ENCODE assay signal across 9 cellular contexts in the genomic region with DNA sequence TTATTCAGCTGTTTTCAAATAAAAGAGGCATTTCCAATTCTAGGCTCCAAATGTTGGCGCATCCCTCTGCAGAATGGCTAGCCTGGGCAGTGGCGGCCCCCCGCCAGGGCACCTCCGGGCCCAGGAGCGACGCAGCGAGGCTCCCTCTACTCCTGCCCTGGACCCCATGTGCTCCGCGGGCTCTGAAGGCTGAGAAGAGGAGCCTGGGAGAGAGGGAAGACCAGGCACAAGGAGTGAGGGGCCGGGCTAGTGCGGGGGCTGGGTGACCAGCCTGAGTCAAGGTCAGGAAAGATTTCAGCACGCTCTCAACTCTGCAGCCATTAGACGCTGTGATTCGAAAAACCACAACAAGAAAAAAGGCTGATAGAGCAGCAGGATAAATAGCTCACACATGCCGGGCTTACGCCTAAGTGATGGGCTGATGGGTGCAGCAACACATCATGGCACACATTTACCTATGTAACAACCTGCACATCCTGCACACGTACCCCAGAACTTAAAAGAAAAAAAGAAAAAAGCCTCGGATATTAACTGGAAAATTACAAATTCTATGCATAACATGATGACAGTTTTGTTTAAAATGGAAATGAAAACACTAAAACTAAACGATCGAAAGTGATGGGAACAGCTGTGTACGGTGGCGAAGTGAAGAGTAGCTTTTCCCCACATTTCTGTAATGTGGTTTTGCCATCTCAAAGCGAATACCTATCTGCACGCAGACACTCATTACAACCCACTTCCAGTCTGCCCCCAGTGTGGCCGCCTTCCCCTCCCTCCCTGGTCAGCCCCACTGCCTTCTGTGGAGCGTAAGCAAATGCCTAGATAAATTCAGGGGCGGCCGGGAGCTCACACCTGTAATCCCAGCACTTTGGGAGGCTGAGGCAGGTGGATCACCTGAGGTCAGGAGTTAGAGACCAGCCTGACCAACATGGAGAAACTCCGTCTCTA. TPM values are rescaled to one million over a fixed set of nuclear protein-coding genes. Genes with fewer than 3 reads are reported as not detected.
DNase-seq lines count a peak whose midpoint lies in the region; ATAC-seq and TF ChIP-seq lines count a peak whose summit lies in the region.
"Had no signal": no experiment of that assay in that cellular context is flagged by ENCODE, and none has a peak within 500 bp of the region (broad histone marks: within the 10 kb centered on the region; RNA-seq: fewer than 3 reads in every experiment).

No MANE protein-coding gene starts in this region.

- WGBS in endodermal cell (ENCODE audit: insufficient coverage in 1 of 2, insufficient read length in 1 of 2), 2 experiments: 86 to 92% methylated on average over 17 to 29 of the region's 29 CpGs

- peaks cover 16 to 26% of the 10 kb centered on the region in 2 donors for H3K4me1 Mint-ChIP-seq in natural killer cell
- peaks cover 6% of the 10 kb centered on the region for H3K4me1 Mint-ChIP-seq in endodermal cell

- no peaks in the 10 kb centered on the region for H3K4me1 ChIP-seq in colonic mucosa
- H3K4me1 ChIP-seq in upper lobe of right lung: peaks cover 19% of the 10 kb centered on the region
- H3K4me1 ChIP-seq in endodermal cell (ENCODE audit: control insufficient read depth, insufficient read depth, low read length): no peaks in the 10 kb centered on the region

- intact Hi-C loops in colonic mucosa (cut with DNase I) (no loop called here), natural killer cell (cut with micrococcal nuclease) (no loop called here), upper lobe of right lung (cut with DNase I) (no loop called here)

- H3K27me3 Mint-ChIP-seq in natural killer cell (ENCODE audit: low read depth in 2 of 2) (no peaks in the 10 kb centered on the region), endodermal cell (ENCODE audit: insufficient read depth) (no peaks in the 10 kb centered on the region)

- H3K4me3 ChIP-seq in colonic mucosa (no peak overlapping the region), upper lobe of right lung (no peak overlapping the region), endodermal cell (ENCODE audit: low read length) (no peak overlapping the region)

- peak overlapping the region; percentile 11 for H3K27ac ChIP-seq in colonic mucosa
- peak overlapping the region; percentile 47 for H3K27ac ChIP-seq in upper lobe of right lung
- no peak overlapping the region for H3K27ac ChIP-seq in endodermal cell (ENCODE audit: low read depth, low read length)

- peak; percentile 33 for DNase-seq in activated T-cell treated with anti-CD3 and anti-CD28 coated beads for 48 hours (ENCODE audit: low read depth)
- no peak for DNase-seq in activated T-cell treated with anti-CD3 and anti-CD28 coated beads, Interleukin-2, amount 50 U/mL, for 1 hour
- DNase-seq in colonic mucosa: no peak
- DNase-seq in natural killer cell: no peak
- no peak for DNase-seq in upper lobe of right lung
- DNase-seq in anterior cingulate cortex (lab: John Stamatoyannopoulos, UW): no peak
- no peak for DNase-seq in medulla oblongata (ENCODE audit: extremely low spot score)
- no peak for DNase-seq in endodermal cell
- DNase-seq: NCI-H1092 treated with DMSO at 0.1 percent for 48 hours had no signal

- H3K4me3 Mint-ChIP-seq in natural killer cell: peak overlapping the region; percentile 15
- H3K4me3 Mint-ChIP-seq in endodermal cell: no peak overlapping the region

- no peaks in the 10 kb centered on the region for H3K36me3 ChIP-seq in colonic mucosa
- H3K36me3 ChIP-seq in upper lobe of right lung: peaks cover 12% of the 10 kb centered on the region
- peaks cover 10% of the 10 kb centered on the region for H3K36me3 ChIP-seq in endodermal cell (ENCODE audit: control insufficient read depth, insufficient read depth, low read length)

- H3K27ac Mint-ChIP-seq in natural killer cell (peak overlapping the region in 1 of 2 donors; percentile 26), endodermal cell (no peak overlapping the region)

- TF ChIP-seq CTCF in colonic mucosa (IDR thresholded peaks at IDR 0.05): no peak
- no peak for TF ChIP-seq CTCF in natural killer cell (IDR thresholded peaks at IDR 0.05)
- no peak for TF ChIP-seq CTCF in upper lobe of right lung (IDR thresholded peaks at IDR 0.05)
- no peak for TF ChIP-seq CTCF in endodermal cell (conservative IDR thresholded peaks at IDR 0.05)

- peak in 1 of 3 donors; percentile 58 for ATAC-seq in natural killer cell
- no peak for ATAC-seq in upper lobe of right lung

- H3K9ac ChIP-seq in colonic mucosa (ENCODE audit: low read depth in 2 of 2, low read length in 2 of 2): no peak overlapping the region
- no peak overlapping the region for H3K9ac ChIP-seq in endodermal cell (ENCODE audit: extremely low read depth, low read length, poor library complexity, severe bottlenecking)

- H3K9me3 Mint-ChIP-seq in natural killer cell (no peaks in the 10 kb centered on the region), endodermal cell (no peaks in the 10 kb centered on the region)

- H3K9me3 ChIP-seq in colonic mucosa (no peaks in the 10 kb centered on the region), upper lobe of right lung (no peaks in the 10 kb centered on the region), endodermal cell (ENCODE audit: control insufficient read depth, low read length) (no peaks in the 10 kb centered on the region)

- H3K27me3 ChIP-seq in colonic mucosa (no peaks in the 10 kb centered on the region), upper lobe of right lung (no peaks in the 10 kb centered on the region), endodermal cell (ENCODE audit: control insufficient read depth, insufficient read depth, low read length, poor library complexity, severe bottlenecking) (no peaks in the 10 kb centered on the region)

- H3K36me3 Mint-ChIP-seq in natural killer cell (no peaks in the 10 kb centered on the region), endodermal cell (ENCODE audit: low read depth) (peaks cover 24% of the 10 kb centered on the region)

RNA-seq across cellular contexts. Expression of gene MAP1LC3B, which starts 44.4 kb away (rescaled TPM):
- 10 to 100 TPM; 45.0 to 83.0 TPM for total RNA-seq in colonic mucosa
- 100 to 1,000 TPM; 171 to 220 (median 172) TPM for total RNA-seq in natural killer cell
- 70.4 TPM for total RNA-seq in upper lobe of right lung
- total RNA-seq in endodermal cell: 10 to 100 TPM; 56.4 to 62.4 TPM
- polyA plus RNA-seq in endodermal cell (2013, experiment 1 of 2): 67.5 TPM
- polyA plus RNA-seq in endodermal cell (2013, experiment 2 of 2): 73.4 TPM

RNA-seq across cellular contexts. Expression of gene FBXO31, which starts 52.9 kb away (rescaled TPM):
- total RNA-seq in colonic mucosa (10 to 100 TPM; 35.1 to 52.3 TPM), natural killer cell (10 to 100 TPM; 32.2 to 47.2 (median 37.6) TPM), upper lobe of right lung (29.9 TPM), endodermal cell (10 to 100 TPM; 18.6 to 22.1 TPM)
- polyA plus RNA-seq in endodermal cell (2013, experiment 1 of 2): 13.4 TPM
- 9.5 TPM for polyA plus RNA-seq in endodermal cell (2013, experiment 2 of 2)

RNA-seq across cellular contexts. Expression of gene ZCCHC14, which starts 56.3 kb away (rescaled TPM):
- total RNA-seq in colonic mucosa (10 to 100 TPM; 24.5 to 24.6 TPM), natural killer cell (10 to 100 TPM; 12.2 to 20.9 (median 19.2) TPM), upper lobe of right lung (27.2 TPM), endodermal cell (10 to 100 TPM; 27.3 to 33.7 TPM)
- polyA plus RNA-seq in endodermal cell (2013, experiment 1 of 2): 32.5 TPM
- 30.0 TPM for polyA plus RNA-seq in endodermal cell (2013, experiment 2 of 2)
